2 cellular contexts compared by ENCODE assay signal in genomic region chr21:45405819-45406762, GRCh38.
TF ChIP-seq lines count a peak whose summit lies in the region.

No MANE protein-coding gene starts in this region.

TF ChIP-seq in K562, 482 proteins besides CTCF, POLR2A, EP300 and RAD21 (continues in another document):
- no peak for TF ChIP-seq ZEB2 (IDR thresholded peaks at IDR 0.05)
- TF ChIP-seq BRCA1 (IDR thresholded peaks at IDR 0.05), result no peak
- 0 out of 2 replicates have a peak, but pooled peaks have one; percentile 69 for TF ChIP-seq BRCA1 (CRISPR knock-in tag; IDR thresholded peaks at IDR 0.05)
- 0 out of 2 replicates have a peak, but pooled peaks have one; percentile 48 for TF ChIP-seq CTBP1 (IDR thresholded peaks at IDR 0.05; ENCODE audit: borderline replicate concordance)
- TF ChIP-seq ATF3 (IDR thresholded peaks at IDR 0.05), result no peak
- no peak for TF ChIP-seq ATF3 (CRISPR knock-in tag; conservative IDR thresholded peaks at IDR 0.05)
- TF ChIP-seq ZNF707 (CRISPR knock-in tag; conservative IDR thresholded peaks at IDR 0.05), result no peak
- no peak for TF ChIP-seq ADNP (tag; IDR thresholded peaks at IDR 0.05)
- TF ChIP-seq U2AF1 (optimal IDR thresholded peaks at IDR 0.05; ENCODE audit: low read depth, low read length), result peak; percentile 55
- peak; percentile 10 to 37; a peak in 2 of 4 replicates for TF ChIP-seq NRF1 (conservative IDR thresholded peaks at IDR 0.05 in 1 of 2, IDR thresholded peaks at IDR 0.05 in 1 of 2)
- TF ChIP-seq HES1 (IDR thresholded peaks at IDR 0.05; ENCODE audit: low read depth), result no peak
- no peak for TF ChIP-seq KDM2B (CRISPR knock-in tag; IDR thresholded peaks at IDR 0.05)
- no peak for TF ChIP-seq HLTF (IDR thresholded peaks at IDR 0.05)
- TF ChIP-seq ELK1 (CRISPR knock-in tag; IDR thresholded peaks at IDR 0.05), result no peak
- no peak for TF ChIP-seq NR0B1 (IDR thresholded peaks at IDR 0.05; ENCODE audit: partially characterized antibody)
- TF ChIP-seq E2F6 (IDR thresholded peaks at IDR 0.05; ENCODE audit: borderline replicate concordance in 1 of 2, extremely low read depth in 1 of 2, insufficient read depth in 1 of 2, insufficient read length in 1 of 2, low read depth in 1 of 2, low read length in 1 of 2, poor library complexity in 1 of 2, severe bottlenecking in 1 of 2), result peak in 1 of 2 experiments; percentile 77
- no peak for TF ChIP-seq ZNF740 (CRISPR knock-in tag; IDR thresholded peaks at IDR 0.05)
- TF ChIP-seq ZNF740 (tag; IDR thresholded peaks at IDR 0.05), result no peak
- no peak for TF ChIP-seq HEY1 (CRISPR knock-in tag; IDR thresholded peaks at IDR 0.05; ENCODE audit: borderline replicate concordance)
- TF ChIP-seq DLX4 (CRISPR knock-in tag; IDR thresholded peaks at IDR 0.05), result no peak
- TF ChIP-seq ZBTB43 (CRISPR knock-in tag; IDR thresholded peaks at IDR 0.05), result no peak

TF ChIP-seq in HepG2, 621 proteins besides CTCF, POLR2A, EP300 and RAD21 (continues in another document):
- TF ChIP-seq TCF7 (IDR thresholded peaks at IDR 0.05; ENCODE audit: low read depth) (peak; percentile 46; the same call in 1 of the 2 replicates), ZNF382 (CRISPR knock-in tag; IDR thresholded peaks at IDR 0.05; ENCODE audit: borderline replicate concordance) (no peak), ZBTB2 (CRISPR knock-in tag; IDR thresholded peaks at IDR 0.05; ENCODE audit: low read depth) (no peak), KLF15 (CRISPR knock-in tag; IDR thresholded peaks at IDR 0.05; ENCODE audit: borderline replicate concordance) (no peak), HOXA3 (CRISPR knock-in tag; IDR thresholded peaks at IDR 0.05) (no peak), ZNF790 (CRISPR knock-in tag; IDR thresholded peaks at IDR 0.05; ENCODE audit: borderline replicate concordance) (no peak), RBFOX2 (IDR thresholded peaks at IDR 0.05; ENCODE audit: low read depth, low read length) (peak; percentile 80), ZNF282 (IDR thresholded peaks at IDR 0.05; ENCODE audit: partially characterized antibody) (no peak), ZNF550 (CRISPR knock-in tag; IDR thresholded peaks at IDR 0.05; ENCODE audit: borderline replicate concordance) (no peak), SMAD1 (CRISPR knock-in tag; IDR thresholded peaks at IDR 0.05; ENCODE audit: borderline replicate concordance, low read depth) (no peak), TBX3 (IDR thresholded peaks at IDR 0.05; ENCODE audit: borderline replicate concordance) (no peak), SAFB2 (CRISPR knock-in tag; IDR thresholded peaks at IDR 0.05; ENCODE audit: borderline replicate concordance, low read depth) (no peak), CENPT (CRISPR knock-in tag; IDR thresholded peaks at IDR 0.05; ENCODE audit: low read depth) (no peak), SETDB1 (CRISPR knock-in tag; IDR thresholded peaks at IDR 0.05; ENCODE audit: borderline replicate concordance) (no peak), ZNF746 (CRISPR knock-in tag; IDR thresholded peaks at IDR 0.05) (no peak), YEATS4 (CRISPR knock-in tag; IDR thresholded peaks at IDR 0.05; ENCODE audit: borderline replicate concordance) (peak; percentile 18; the same call in 1 of the 2 replicates), KMT2A (CRISPR knock-in tag; IDR thresholded peaks at IDR 0.05) (0 out of 2 replicates have a peak, but pooled peaks have one; percentile 28), MAFK (conservative IDR thresholded peaks at IDR 0.05 in 1 of 2, IDR thresholded peaks at IDR 0.05 in 1 of 2; ENCODE audit: low read length in 2 of 2) (no peak), IRF9 (CRISPR knock-in tag; IDR thresholded peaks at IDR 0.05; ENCODE audit: borderline replicate concordance) (peak; percentile 19; the same call in 1 of the 2 replicates), ZNF816 (CRISPR knock-in tag; IDR thresholded peaks at IDR 0.05; ENCODE audit: borderline replicate concordance) (no peak), ZNF709 (CRISPR knock-in tag; IDR thresholded peaks at IDR 0.05) (0 out of 2 replicates have a peak, but pooled peaks have one; percentile 53), ZNF142 (CRISPR knock-in tag; IDR thresholded peaks at IDR 0.05) (no peak), ZZZ3 (CRISPR knock-in tag; IDR thresholded peaks at IDR 0.05; ENCODE audit: borderline replicate concordance) (no peak), DMAP1 (CRISPR knock-in tag; IDR thresholded peaks at IDR 0.05) (no peak), ZNF18 (CRISPR knock-in tag; IDR thresholded peaks at IDR 0.05; ENCODE audit: insufficient replicate concordance) (peak; percentile 28), RERE (CRISPR knock-in tag; IDR thresholded peaks at IDR 0.05; ENCODE audit: low read depth) (no peak), ZNF276 (CRISPR knock-in tag; IDR thresholded peaks at IDR 0.05; ENCODE audit: low read depth) (no peak), SP2 (CRISPR knock-in tag; IDR thresholded peaks at IDR 0.05) (no peak), HNRNPK (IDR thresholded peaks at IDR 0.05; ENCODE audit: low read depth, low read length, poor library complexity, severe bottlenecking) (no peak), ZNF431 (CRISPR knock-in tag; IDR thresholded peaks at IDR 0.05; ENCODE audit: borderline replicate concordance, low read depth) (no peak), ZNF616 (CRISPR knock-in tag; IDR thresholded peaks at IDR 0.05; ENCODE audit: low read depth) (no peak), KAT7 (CRISPR knock-in tag; IDR thresholded peaks at IDR 0.05; ENCODE audit: borderline replicate concordance) (no peak), ZNF333 (CRISPR knock-in tag; IDR thresholded peaks at IDR 0.05; ENCODE audit: borderline replicate concordance) (no peak), SATB2 (CRISPR knock-in tag; IDR thresholded peaks at IDR 0.05) (no peak), ETS1 (CRISPR knock-in tag; IDR thresholded peaks at IDR 0.05) (no peak)
